ENCODE assay signal across 8 cellular contexts in genomic region chr13:36918246-36919060, GRCh38. TPM values are rescaled to one million over a fixed set of nuclear protein-coding genes. Genes with fewer than 3 reads are reported as not detected.
DNase-seq lines count a peak whose midpoint lies in the region; ATAC-seq and TF ChIP-seq lines count a peak whose summit lies in the region.

No MANE protein-coding gene starts in this region.

- H3K4me1 ChIP-seq in PC-9 (replicated peaks; ENCODE audit: insufficient read depth) (peaks cover 4% of the 10 kb centered on the region; the same call in 1 of the 2 replicates), psoas muscle (peaks cover 21% of the 10 kb centered on the region)

- 29 to 36% (median 34%) methylated on average over 11 of the region's 11 CpGs for WGBS in psoas muscle, 3 donors

- H3K27ac ChIP-seq in PC-9 (no peak overlapping the region), psoas muscle (peak overlapping the region; percentile 55)

- H3K4me3 ChIP-seq in H7 (ENCODE audit: insufficient read depth, low read depth, low read length) (peak overlapping the region; percentile 61), PC-9 (peak overlapping the region; percentile 58; the same call in 1 of the 2 replicates), psoas muscle (peak overlapping the region; percentile 84)

- DNase-seq in H7 (no peak), PC-9 (no peak), fibroblast of peridontal ligament (ENCODE audit: extremely low read depth) (peak; percentile 30), psoas muscle (no peak), GDM1 (lab: John Stamatoyannopoulos, UW) (no peak), UCSD-AML1 (lab: John Stamatoyannopoulos, UW; ENCODE audit: unreplicated experiment) (no peak)
- no peak for DNase-seq in stimulated activated naive CD8-positive, alpha-beta T cell treated with anti-CD3 and anti-CD28 coated beads, Interleukin-15, Interleukin-2, amounts not matched to agents 100 U/mL and 50 U/mL, for 24 hours

- no peaks in the 10 kb centered on the region; the same call in 1 of the 2 replicates for H4K20me1 ChIP-seq in PC-9 (ENCODE audit: insufficient read depth)

- H3K4me2 ChIP-seq in PC-9, result peak overlapping the region; percentile 94

- no peaks in the 10 kb centered on the region for H3K79me2 ChIP-seq in PC-9 (ENCODE audit: low read depth)

- H2AFZ ChIP-seq in PC-9, result peak overlapping the region; percentile 75

- H3K36me3 ChIP-seq in H7 (replicated peaks; ENCODE audit: control insufficient read depth, insufficient read depth, low read length) (no peaks in the 10 kb centered on the region), PC-9 (ENCODE audit: low read depth) (no peaks in the 10 kb centered on the region), psoas muscle (ENCODE audit: insufficient read depth in 1 of 2, low read depth in 1 of 2) (no peaks in the 10 kb centered on the region)

- CTCF ChIA-PET in PC-9 (lab: Charles Lee), result no interaction called here

- no peak for TF ChIP-seq CTCF in PC-9 (conservative IDR thresholded peaks at IDR 0.05)
- TF ChIP-seq CTCF in psoas muscle (IDR thresholded peaks at IDR 0.05), result no peak

- no TSS peak for BruUV-seq in PC-9 (replicated peaks; lab: Mats Ljungman, UMichigan)

- 0 out of 2 replicates have a peak, but pooled peaks cover 6% of the 10 kb centered on the region for H3F3A ChIP-seq in PC-9 (ENCODE audit: insufficient read depth, low read depth)

- H3K27me3 ChIP-seq in H7 (ENCODE audit: control insufficient read depth, insufficient read depth, low read length) (peaks cover 16% of the 10 kb centered on the region), PC-9 (ENCODE audit: insufficient read depth, low read depth) (peaks cover 11% of the 10 kb centered on the region; the same call in 1 of the 2 replicates), psoas muscle (ENCODE audit: insufficient read depth in 3 of 3, low read length in 2 of 3) (no peaks in the 10 kb centered on the region)

- H3K9me2 ChIP-seq in PC-9 (ENCODE audit: insufficient read depth), result no peaks in the 10 kb centered on the region

- POLR2A ChIA-PET in PC-9 (lab: Charles Lee; ENCODE audit: unreplicated experiment), result no interaction called here

- H3K9me3 ChIP-seq in PC-9 (ENCODE audit: insufficient read depth, low read depth) (no peaks in the 10 kb centered on the region), psoas muscle (no peaks in the 10 kb centered on the region)

- intact Hi-C loops in PC-9 (cut with micrococcal nuclease; ENCODE audit: unreplicated experiment) (no loop called here), psoas muscle (cut with DNase I) (loop anchor here in 1 of 2 donors (2.0 kb wide), 1 partner anchor 80 kb away; the partner anchor contains the start of gene ALG5)

- peak in 1 of 4 donors; percentile 43 for ATAC-seq in psoas muscle
- no peak for ATAC-seq in stimulated activated naive CD8-positive, alpha-beta T cell treated with anti-CD3 and anti-CD28 coated beads, Interleukin-15, Interleukin-2, amounts not matched to agents 100 U/mL and 50 U/mL, for 24 hours
- ATAC-seq in HG02642 (IDR thresholded peaks at IDR 0.05; ENCODE audit: poor library complexity, unreplicated experiment), result no peak

RNA-seq across cellular contexts. Expression of gene SMAD9, which starts 1.6 kb away (rescaled TPM):
- 0.59 and 0.81 TPM in 2 replicates for total RNA-seq in H7 (2014; rRNA removed; shearing (Covaris generic))
- total RNA-seq in PC-9 (2021), result 0.94 and 1.4 TPM in 2 replicates
- 10 to 100 TPM in 2 of 4 donors, 1 to 10 TPM in 2; 1.3 to 33.5 (median 14.8) TPM for total RNA-seq in psoas muscle
- polyA plus RNA-seq in psoas muscle, result 1 to 10 TPM in 2 of 3 donors, under 1 TPM in 1; 0.51 to 1.2 (median 1.0) TPM
